10 cellular contexts compared by ENCODE assay signal in the genomic region with DNA sequence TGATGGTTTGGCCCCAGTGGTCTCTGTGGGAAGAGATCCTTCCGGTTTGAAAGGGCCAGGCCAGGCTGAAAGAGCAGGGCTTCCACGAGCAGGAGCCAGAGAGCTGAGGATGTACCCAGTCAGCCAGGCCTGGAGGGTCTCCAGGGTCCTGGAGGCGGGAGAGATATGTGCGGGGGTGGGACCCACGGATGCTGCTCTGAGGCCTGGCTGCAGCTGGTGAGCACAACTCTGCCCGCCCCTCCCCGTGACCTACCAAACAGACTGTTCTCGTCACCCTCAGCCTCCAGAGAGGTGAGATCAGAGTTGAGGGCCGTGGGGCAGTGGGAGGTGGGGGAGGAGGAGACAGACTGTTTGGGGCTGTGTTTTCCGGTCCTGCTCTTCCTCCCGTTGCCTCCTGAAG. TPM values are rescaled to one million over a fixed set of nuclear protein-coding genes. Genes with fewer than 3 reads are reported as not detected.
A peak's percentile ranks its signal among the peaks of the same experiment; 100 is the strongest.
DNase-seq lines count a peak whose midpoint lies in the region; ATAC-seq and TF ChIP-seq lines count a peak whose summit lies in the region.
"Had no signal": no experiment of that assay in that cellular context is flagged by ENCODE, and none has a peak within 500 bp of the region (broad histone marks: within the 10 kb centered on the region; RNA-seq: fewer than 3 reads in every experiment).

No MANE protein-coding gene starts in this region.

- 50 to 84% methylated on average over 2 to 7 of the region's 11 CpGs for WGBS in transverse colon (ENCODE audit: low coverage in 1 of 2), 2 donors

- H3K9me3 ChIP-seq in MG63, result no peaks in the 10 kb centered on the region
- no peaks in the 10 kb centered on the region for H3K9me3 ChIP-seq in mucosa of descending colon
- no peaks in the 10 kb centered on the region for H3K9me3 ChIP-seq in transverse colon

- in situ Hi-C loops in transverse colon (cut with MboI; ENCODE audit: low pct_ligation_motif_present in 1 of 4, low pct_unique_long_range_greater_than_20kb in 1 of 4, low sequenced_read_pairs in 3 of 4), result no loop called here

- TF ChIP-seq CTCF in mucosa of descending colon (IDR thresholded peaks at IDR 0.05) (no peak), transverse colon (IDR thresholded peaks at IDR 0.05) (no peak)

- H3K36me3 ChIP-seq in MG63 (peaks cover under 1% of the 10 kb centered on the region), mucosa of descending colon (ENCODE audit: low read depth) (no peaks in the 10 kb centered on the region), transverse colon (no peaks in the 10 kb centered on the region)

- intact Hi-C loops in mucosa of descending colon (cut with DNase I, micrococcal nuclease), result no loop called here
- intact Hi-C loops in transverse colon (cut with DNase I; ENCODE audit: low total_unique reads), result no loop called here

- no peaks in the 10 kb centered on the region for H3K27me3 ChIP-seq in MG63
- no peaks in the 10 kb centered on the region for H3K27me3 ChIP-seq in transverse colon

- no peak overlapping the region for H3K4me3 ChIP-seq in MG63
- H3K4me3 ChIP-seq in mucosa of descending colon, result no peak overlapping the region
- no peak overlapping the region for H3K4me3 ChIP-seq in transverse colon

- H3K4me1 ChIP-seq in mucosa of descending colon (ENCODE audit: low read depth) (peaks cover 19% of the 10 kb centered on the region), transverse colon (peaks cover 19 to 45% (median 33%) of the 10 kb centered on the region in 4 donors)

- no peak for TF ChIP-seq POLR2A in transverse colon (IDR thresholded peaks at IDR 0.05)

- ATAC-seq in mucosa of descending colon (peak; percentile 14), GM19035 (IDR thresholded peaks at IDR 0.05; ENCODE audit: unreplicated experiment) (no peak)
- ATAC-seq: activated CD8-positive, alpha-beta T cell treated with anti-CD3 and anti-CD28 coated beads for 36 hours; HCT116 had no signal

- DNase-seq in MG63 (peak; percentile 75), fibroblast of peridontal ligament (ENCODE audit: extremely low read depth) (peak; percentile 65), mucosa of descending colon (peak in 2 of 3 donors; percentile 49 to 78), transverse colon (no peak), epidermal melanocyte (ENCODE audit: insufficient read length, low spot score) (no peak)
- DNase-seq in activated CD4-positive, alpha-beta T cell treated with anti-CD3 and anti-CD28 coated beads, Interleukin-2, amount 50 U/mL, for 48 hours, result no peak
- DNase-seq: activated CD8-positive, alpha-beta T cell treated with anti-CD3 and anti-CD28 coated beads for 36 hours; naive B cell had no signal

- H3K27ac ChIP-seq in transverse colon, result peak overlapping the region; percentile 31 to 53 (median 46)

- TF ChIP-seq EP300 in transverse colon (IDR thresholded peaks at IDR 0.05; ENCODE audit: low read depth), result no peak

RNA-seq across cellular contexts. Expression of a gene that starts 42.2 kb away (rescaled TPM):
- total RNA-seq in MG63 (2014; rRNA removed; shearing (Covaris generic); ENCODE audit: low replicate concordance), result 154 and 194 TPM in 2 replicates
- 100 to 1,000 TPM in 1 of 3 donors, 10 to 100 TPM in 2; 78.2 to 107 (median 78.6) TPM for total RNA-seq in mucosa of descending colon
- total RNA-seq in transverse colon, result 100 to 1,000 TPM; 121 to 265 (median 129) TPM

RNA-seq across cellular contexts. Expression of a gene that starts 52.9 kb away (rescaled TPM):
- total RNA-seq in MG63 (2014; rRNA removed; shearing (Covaris generic); ENCODE audit: low replicate concordance), result 61.0 and 111 TPM in 2 replicates
- total RNA-seq in mucosa of descending colon (10 to 100 TPM; 28.5 to 45.3 (median 42.6) TPM), transverse colon (100 to 1,000 TPM in 1 of 4 donors, 10 to 100 TPM in 3; 44.1 to 143 (median 57.2) TPM)

Comparison
In these comparisons a context has a peak if more than half of its experiments do, and no peak if none do; other contexts are left out.
1. DNase-seq: peak in MG63 (single experiment), fibroblast of peridontal ligament (single experiment) and mucosa of descending colon (2 of 3); none in transverse colon (single experiment), activated CD4-positive, alpha-beta T cell treated with anti-CD3 and anti-CD28 coated beads, Interleukin-2, amount 50 U/mL, for 48 hours (0 of 2) and epidermal melanocyte (single experiment).